Comparison of ENCODE assay signal across 8 cellular contexts in the genomic region with DNA sequence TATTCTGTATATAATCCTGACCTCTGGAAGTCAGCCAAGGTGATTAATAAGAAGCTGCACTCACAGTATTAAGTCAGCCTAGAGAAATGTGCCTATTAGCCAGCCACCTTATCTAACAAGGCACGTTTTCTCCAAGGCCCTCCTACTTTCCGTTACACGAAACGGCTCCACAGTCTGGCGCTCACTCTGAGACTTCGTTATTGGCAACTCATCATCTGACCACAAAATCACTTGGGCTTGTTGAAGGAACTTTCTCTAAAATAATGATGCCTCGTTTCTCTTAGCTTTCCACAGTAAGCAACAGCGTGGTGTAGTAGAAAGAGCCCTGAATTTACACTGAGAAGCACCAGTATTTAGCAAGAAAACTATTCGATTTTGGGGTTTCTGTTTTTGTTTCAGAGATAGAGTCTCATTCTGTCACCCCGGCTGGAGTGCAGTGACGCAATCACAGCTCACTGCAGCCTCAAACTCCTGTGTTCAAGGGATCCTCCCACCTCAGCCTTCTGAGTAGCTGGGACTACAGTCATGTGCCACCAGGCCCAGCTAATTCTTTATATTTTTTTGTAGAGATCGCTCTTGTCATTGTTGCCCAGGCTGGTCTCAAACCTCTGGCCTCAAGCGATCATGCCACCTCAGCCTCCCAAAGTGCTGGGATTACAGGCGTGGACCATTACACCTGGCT. TPM values are rescaled to one million over a fixed set of nuclear protein-coding genes. Genes with fewer than 3 reads are reported as not detected.
A peak's percentile ranks its signal among the peaks of the same experiment; 100 is the strongest.
DNase-seq lines count a peak whose midpoint lies in the region; ATAC-seq and TF ChIP-seq lines count a peak whose summit lies in the region.

No MANE protein-coding gene starts in this region.

- no peak overlapping the region for H3K27ac ChIP-seq in gastroesophageal sphincter
- H3K27ac ChIP-seq in testis: no peak overlapping the region
- H3K27ac ChIP-seq in uterus: no peak overlapping the region

- peak; percentile 56 for DNase-seq in CD1c-positive myeloid dendritic cell (ENCODE audit: extremely low spot score)
- peak; percentile 42 to 56 for DNase-seq in activated CD4-positive, alpha-beta T cell treated with anti-CD3 and anti-CD28 coated beads for 4 hours
- peak; percentile 69 for DNase-seq in testis
- no peak for DNase-seq in NCI-H446 (lab: John Stamatoyannopoulos, UW)
- DNase-seq in mucosa of gallbladder (ENCODE audit: low spot score): no peak
- DNase-seq in uterus: no peak

- no peak for TF ChIP-seq EP300 in gastroesophageal sphincter (IDR thresholded peaks at IDR 0.05)

- no peaks in the 10 kb centered on the region for H3K9me3 ChIP-seq in gastroesophageal sphincter
- H3K9me3 ChIP-seq in testis: no peaks in the 10 kb centered on the region
- H3K9me3 ChIP-seq in uterus: no peaks in the 10 kb centered on the region

- WGBS in gastroesophageal sphincter (ENCODE audit: low coverage in 1 of 2), 2 donors: 44 to 50% methylated on average over 12 to 14 of the region's 14 CpGs
- 43 to 52% methylated on average over 14 of the region's 14 CpGs for WGBS in testis, 2 donors

- H3K4me3 ChIP-seq in gastroesophageal sphincter: no peak overlapping the region
- no peak overlapping the region for H3K4me3 ChIP-seq in testis
- no peak overlapping the region for H3K4me3 ChIP-seq in uterus

- intact Hi-C loops in testis (cut with DNase I; ENCODE audit: low total_unique reads) (no loop called here), uterus (cut with DNase I; ENCODE audit: low total_unique reads) (loop anchor here (10.0 kb wide), 1 partner anchor 404 kb away; a partner anchor contains a TSS)

- TF ChIP-seq POLR2A in gastroesophageal sphincter (IDR thresholded peaks at IDR 0.05) (no peak), testis (IDR thresholded peaks at IDR 0.05) (no peak), uterus (IDR thresholded peaks at IDR 0.05) (no peak)

- ATAC-seq in HG03175 (IDR thresholded peaks at IDR 0.05; ENCODE audit: unreplicated experiment) (peak; percentile 45), gastroesophageal sphincter (peak; percentile 42)

- TF ChIP-seq CTCF in gastroesophageal sphincter (IDR thresholded peaks at IDR 0.05): no peak
- no peak for TF ChIP-seq CTCF in testis (IDR thresholded peaks at IDR 0.05)
- no peak for TF ChIP-seq CTCF in uterus (IDR thresholded peaks at IDR 0.05)

- peaks cover 0 to 31% (median 7%) of the 10 kb centered on the region in 3 donors for H3K4me1 ChIP-seq in gastroesophageal sphincter
- peaks cover 15% of the 10 kb centered on the region for H3K4me1 ChIP-seq in testis
- H3K4me1 ChIP-seq in uterus: no peaks in the 10 kb centered on the region

- no peaks in the 10 kb centered on the region for H3K27me3 ChIP-seq in gastroesophageal sphincter
- no peaks in the 10 kb centered on the region for H3K27me3 ChIP-seq in testis
- H3K27me3 ChIP-seq in uterus: no peaks in the 10 kb centered on the region

- H3K36me3 ChIP-seq in gastroesophageal sphincter (no peaks in the 10 kb centered on the region), testis (ENCODE audit: low read depth, missing control alignments) (no peaks in the 10 kb centered on the region), uterus (no peaks in the 10 kb centered on the region)

RNA-seq across cellular contexts. Expression of a gene that starts 53.6 kb away (rescaled TPM):
- total RNA-seq in gastroesophageal sphincter (1 to 10 TPM in 2 of 4 donors, under 1 TPM in 2; 0.40 to 6.6 (median 1.5) TPM), testis (under 1 TPM in 1 of 2 donors, not detected in 1; 0.50 TPM), mucosa of gallbladder (96.9 TPM), uterus (10 to 100 TPM in 1 of 4 donors, under 1 TPM in 1, not detected in 2; 0.95 to 26.0 TPM)
- polyA plus RNA-seq in testis (ENCODE audit: insufficient read depth, low read depth, low replicate concordance): 0.73 TPM

RNA-seq across cellular contexts. Expression of a gene that starts 55.1 kb away (rescaled TPM):
- total RNA-seq in gastroesophageal sphincter (under 1 TPM in 1 of 4 donors, not detected in 3; 0.15 TPM), testis (1 to 10 TPM; 1.4 to 2.4 TPM), mucosa of gallbladder (not detected), uterus (not detected)
- polyA plus RNA-seq in testis (ENCODE audit: insufficient read depth, low read depth, low replicate concordance): 2.8 TPM

Comparison
In these comparisons a context has a peak if more than half of its experiments do, and no peak if none do; other contexts are left out.
1. DNase-seq: peak in CD1c-positive myeloid dendritic cell (single experiment), activated CD4-positive, alpha-beta T cell treated with anti-CD3 and anti-CD28 coated beads for 4 hours (2 of 2) and testis (single experiment); none in NCI-H446 (0 of 2), mucosa of gallbladder (single experiment) and uterus (0 of 2).